8 cellular contexts compared by ENCODE assay signal in the genomic region with DNA sequence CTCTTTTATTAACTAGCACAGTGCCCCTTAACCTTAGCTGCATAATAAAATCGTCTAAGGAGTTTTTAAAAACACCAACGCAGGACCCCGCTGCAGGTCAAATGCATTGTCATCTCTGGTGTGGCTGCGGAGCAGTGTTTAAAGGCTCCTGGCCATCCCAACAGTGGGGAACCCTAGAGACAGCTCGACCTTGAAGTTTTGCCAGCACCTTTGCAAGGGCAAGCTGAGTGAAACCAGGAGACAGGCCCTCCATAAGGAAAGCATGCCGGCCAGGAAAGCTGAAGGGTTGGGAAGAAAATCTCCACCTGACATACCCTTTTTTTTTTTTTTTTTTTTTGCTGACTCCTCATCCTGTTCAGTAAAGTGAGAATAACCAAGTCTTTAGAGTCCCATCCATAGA.
"Had no signal": no experiment of that assay in that cellular context is flagged by ENCODE, and none has a peak within 500 bp of the region (broad histone marks: within the 10 kb centered on the region; RNA-seq: fewer than 3 reads in every experiment).

No MANE protein-coding gene starts in this region.

- H3K27ac Mint-ChIP-seq: HFFc6 had no signal

- H3K4me3 Mint-ChIP-seq: HFFc6 had no signal

- ATAC-seq: HCT116, K562 had no signal

- H3K4me3 ChIP-seq: HAP-1, K562 had no signal

- H3K4me1 ChIP-seq: HAP-1 had no signal

- H3K36me3 ChIP-seq: HAP-1 had no signal

- DNase-seq: GOT3, H7, HFFc6, IMR-90 had no signal

- H3K27ac ChIP-seq: HL-60 had no signal

- H3K9me3 ChIP-seq: HAP-1 had no signal
